ENCODE assay signal across 30 cellular contexts in the genomic region with DNA sequence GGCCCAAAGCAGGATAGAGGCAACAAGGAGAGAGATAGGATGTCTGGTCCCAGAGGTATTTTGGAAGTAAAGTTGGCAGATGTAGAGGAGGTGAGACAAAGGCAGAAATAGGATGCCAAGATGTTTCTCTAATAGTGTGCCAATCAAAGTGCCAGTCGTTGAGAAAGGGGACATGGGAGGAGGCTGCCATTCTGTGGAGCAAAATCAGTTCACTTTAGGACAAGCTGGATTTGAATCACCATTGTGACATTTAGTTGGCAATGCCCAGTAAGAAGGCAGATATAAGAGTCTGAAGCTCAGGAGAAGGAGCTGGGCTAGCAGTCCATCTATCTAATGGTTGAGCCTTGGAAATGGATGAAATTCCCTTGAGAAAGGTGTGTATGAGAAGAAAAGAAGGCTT.
"Had no signal": no experiment of that assay in that cellular context is flagged by ENCODE, and none has a peak within 500 bp of the region (broad histone marks: within the 10 kb centered on the region; RNA-seq: fewer than 3 reads in every experiment).

No MANE protein-coding gene starts in this region.

- H3K4me1 ChIP-seq: neural progenitor cell, uterus had no signal

- H2AFZ ChIP-seq: hepatocyte, neural progenitor cell had no signal

- H3K27ac ChIP-seq: heart left ventricle, hepatocyte, left lung, lower lobe of right lung, neural progenitor cell, neutrophil, ovary, skin epidermis, suprapubic skin, thoracic aorta, tibial artery, uterus had no signal

- H3K27me3 Mint-ChIP-seq: naive B cell; progenitor cell of endocrine pancreas; stimulated activated naive CD8-positive, alpha-beta T cell treated with anti-CD3 and anti-CD28 coated beads, Interleukin-15, Interleukin-2, amounts not matched to agents 100 ng/mL and 50 ng/mL, for 24 hours; type B pancreatic cell had no signal

- H3K4me2 ChIP-seq: hepatocyte, neural progenitor cell had no signal

- H3K9ac ChIP-seq: neural progenitor cell had no signal

- ATAC-seq: heart left ventricle, left colon, left lung, lower lobe of right lung, right cardiac atrium, sciatic nerve had no signal

- DNase-seq: heart left ventricle; kidney; left colon; left lung; lower lobe of right lung; mammary epithelial cell; mesendoderm; naive B cell; ovary; retina; right cardiac atrium; stimulated activated CD4-positive, alpha-beta T cell treated with anti-CD3 and anti-CD28 coated beads, Interleukin-12 subunit alpha, Interleukin-12 subunit beta, amount 100 ng/mL, for 4 hours; stimulated activated CD4-positive, alpha-beta T cell treated with anti-CD3 and anti-CD28 coated beads, Interleukin-15, amount 100 ng/mL, for 24 hours; stimulated activated CD4-positive, alpha-beta T cell treated with anti-CD3 and anti-CD28 coated beads, Interleukin-2, amount 100 ng/mL, for 24 hours; stimulated activated CD4-positive, alpha-beta T cell treated with anti-CD3 and anti-CD28 coated beads, Interleukin-4, amount 100 ng/mL, for 1 hour; stimulated activated naive CD4-positive, alpha-beta T cell; tibial artery; uterus had no signal

- H3K27ac Mint-ChIP-seq: mesothelial cell of epicardium; nephron; neural progenitor cell; progenitor cell of endocrine pancreas; stimulated activated naive CD8-positive, alpha-beta T cell treated with anti-CD3 and anti-CD28 coated beads, Interleukin-15, Interleukin-2, amounts not matched to agents 100 ng/mL and 50 ng/mL, for 24 hours; type B pancreatic cell had no signal

- H3K36me3 Mint-ChIP-seq: mesothelial cell of epicardium, naive B cell, neural progenitor cell, type B pancreatic cell had no signal

- H3K36me3 ChIP-seq: heart left ventricle, left lung, lower lobe of right lung, neural progenitor cell, neutrophil, ovary, suprapubic skin, thoracic aorta, tibial artery, uterus had no signal

- H3K4me3 Mint-ChIP-seq: mesothelial cell of epicardium; naive B cell; nephron; neural progenitor cell; stimulated activated naive CD8-positive, alpha-beta T cell treated with anti-CD3 and anti-CD28 coated beads, Interleukin-15, Interleukin-2, amounts not matched to agents 100 ng/mL and 50 ng/mL, for 24 hours; type B pancreatic cell had no signal

- H3K9me3 ChIP-seq: heart left ventricle, left lung, lower lobe of right lung, neutrophil, ovary, suprapubic skin, thoracic aorta, tibial artery, uterus had no signal

- H3K4me1 Mint-ChIP-seq: naive B cell, nephron, neural progenitor cell had no signal

- H3K9me3 Mint-ChIP-seq: mesothelial cell of epicardium; naive B cell; nephron; neural progenitor cell; stimulated activated naive CD8-positive, alpha-beta T cell treated with anti-CD3 and anti-CD28 coated beads, Interleukin-15, Interleukin-2, amounts not matched to agents 100 ng/mL and 50 ng/mL, for 24 hours; type B pancreatic cell had no signal

- H3K27me3 ChIP-seq: heart left ventricle, hepatocyte, left lung, neural progenitor cell, neutrophil, suprapubic skin, tibial artery, uterus had no signal

- H3K4me3 ChIP-seq: heart left ventricle, hepatocyte, left lung, lower lobe of right lung, neural progenitor cell, ovary, skin epidermis, suprapubic skin, thoracic aorta, tibial artery, uterus had no signal
